27 cellular contexts compared by ENCODE assay signal in genomic region chr6:104400844-104401243, GRCh38.
"Had no signal": no experiment of that assay in that cellular context is flagged by ENCODE, and none has a peak within 500 bp of the region (broad histone marks: within the 10 kb centered on the region; RNA-seq: fewer than 3 reads in every experiment).

No MANE protein-coding gene starts in this region.

- DNase-seq: activated CD4-positive, alpha-beta T cell treated with anti-CD3 and anti-CD28 coated beads for 48 hours; activated CD4-positive, alpha-beta T cell treated with anti-CD3 and anti-CD28 coated beads, Interleukin-2, amount 50 U/mL, for 48 hours; activated CD8-positive, alpha-beta memory T cell treated with anti-CD3 and anti-CD28 coated beads, Interleukin-2, amount 50 U/mL, for 4 hours; activated gamma-delta T cell treated with Interleukin-2 at 50 U/mL for 16 hours; activated naive CD8-positive, alpha-beta T cell treated with anti-CD3 and anti-CD28 coated beads, Interleukin-2, amount 50 U/mL, for 24 hours; activated T-cell treated with anti-CD3 and anti-CD28 coated beads, Interleukin-2, amount 50 U/mL, for 24 hours; amygdala; cortex of kidney; effector memory CD8-positive, alpha-beta T cell; left cardiac atrium; naive B cell; posterior cingulate gyrus; right cardiac atrium; spleen; stimulated activated naive CD4-positive, alpha-beta T cell; T-helper 17 cell; T1000; tibial artery; upper lobe of right lung had no signal

- H3K27me3 Mint-ChIP-seq: activated naive CD8-positive, alpha-beta T cell treated with anti-CD3 and anti-CD28 coated beads, Interleukin-2, amount 50 U/mL, for 24 hours; activated T-cell treated with anti-CD3 and anti-CD28 coated beads, Interleukin-2, amount 50 U/mL, for 24 hours; activated T-helper 17 cell treated with anti-CD3 and anti-CD28 coated beads, Interleukin-2, amount 50 U/mL, for 72 hours; effector memory CD8-positive, alpha-beta T cell; naive B cell had no signal

- H3K27ac Mint-ChIP-seq: activated naive CD4-positive, alpha-beta T cell treated with anti-CD3 and anti-CD28 coated beads, Interleukin-2, amount 50 U/mL, for 24 hours; activated naive CD8-positive, alpha-beta T cell treated with anti-CD3 and anti-CD28 coated beads, Interleukin-2, amount 50 U/mL, for 24 hours; activated T-cell treated with anti-CD3 and anti-CD28 coated beads, Interleukin-2, amount 50 U/mL, for 24 hours; activated T-helper 17 cell treated with anti-CD3 and anti-CD28 coated beads, Interleukin-2, amount 50 U/mL, for 72 hours; effector memory CD8-positive, alpha-beta T cell; mesothelial cell of epicardium; naive B cell; T-helper 17 cell had no signal

- H3K36me3 Mint-ChIP-seq: activated naive CD4-positive, alpha-beta T cell treated with anti-CD3 and anti-CD28 coated beads, Interleukin-2, amount 50 U/mL, for 24 hours; mesothelial cell of epicardium; naive B cell had no signal

- H3K4me2 ChIP-seq: hepatocyte had no signal

- H3K79me2 ChIP-seq: hepatocyte had no signal

- H3K9me3 Mint-ChIP-seq: activated naive CD8-positive, alpha-beta T cell treated with anti-CD3 and anti-CD28 coated beads, Interleukin-2, amount 50 U/mL, for 24 hours; activated T-cell treated with anti-CD3 and anti-CD28 coated beads, Interleukin-2, amount 50 U/mL, for 24 hours; effector memory CD8-positive, alpha-beta T cell had no signal

- H3K9me3 ChIP-seq: gastroesophageal sphincter, spleen, suprapubic skin, tibial artery, upper lobe of right lung had no signal

- H3K4me1 Mint-ChIP-seq: activated naive CD4-positive, alpha-beta T cell treated with anti-CD3 and anti-CD28 coated beads, Interleukin-2, amount 50 U/mL, for 24 hours; activated naive CD8-positive, alpha-beta T cell treated with anti-CD3 and anti-CD28 coated beads, Interleukin-2, amount 50 U/mL, for 24 hours; activated T-helper 17 cell treated with anti-CD3 and anti-CD28 coated beads, Interleukin-2, amount 50 U/mL, for 72 hours; naive B cell had no signal

- ATAC-seq: activated CD4-positive, CD25-positive, alpha-beta regulatory T cell treated with anti-CD3 and anti-CD28 coated beads, Interleukin-2, amount 50 U/mL, for 24 hours; activated naive CD8-positive, alpha-beta T cell treated with anti-CD3 and anti-CD28 coated beads, Interleukin-2, amount 50 U/mL, for 24 hours; activated T-helper 17 cell treated with anti-CD3 and anti-CD28 coated beads, Interleukin-2, amount 50 U/mL, for 72 hours; effector memory CD8-positive, alpha-beta T cell; gastroesophageal sphincter; left cardiac atrium; right cardiac atrium; T-helper 17 cell; upper lobe of right lung had no signal

- H3K27ac ChIP-seq: gastroesophageal sphincter, hepatocyte, spleen, suprapubic skin, tibial artery, upper lobe of right lung, VCaP had no signal

- H3K4me3 Mint-ChIP-seq: activated naive CD4-positive, alpha-beta T cell treated with anti-CD3 and anti-CD28 coated beads, Interleukin-2, amount 50 U/mL, for 24 hours; activated naive CD8-positive, alpha-beta T cell treated with anti-CD3 and anti-CD28 coated beads, Interleukin-2, amount 50 U/mL, for 24 hours; activated T-cell treated with anti-CD3 and anti-CD28 coated beads, Interleukin-2, amount 50 U/mL, for 24 hours; activated T-helper 17 cell treated with anti-CD3 and anti-CD28 coated beads, Interleukin-2, amount 50 U/mL, for 72 hours; effector memory CD8-positive, alpha-beta T cell; mesothelial cell of epicardium; naive B cell; T-helper 17 cell had no signal

- H3K27me3 ChIP-seq: gastroesophageal sphincter, hepatocyte, spleen, suprapubic skin, tibial artery, upper lobe of right lung had no signal

- H2AFZ ChIP-seq: hepatocyte had no signal

- H3K4me1 ChIP-seq: gastroesophageal sphincter, spleen, suprapubic skin, tibial artery, upper lobe of right lung had no signal
